ENCODE assay signal across 8 cellular contexts in genomic region chr2:37623971-37624897, GRCh38. TPM values are rescaled to one million over a fixed set of nuclear protein-coding genes. Genes with fewer than 3 reads are reported as not detected.
A peak's percentile ranks its signal among the peaks of the same experiment; 100 is the strongest.
DNase-seq lines count a peak whose midpoint lies in the region; ATAC-seq and TF ChIP-seq lines count a peak whose summit lies in the region.

No MANE protein-coding gene starts in this region.

- no peak overlapping the region for H2AFZ ChIP-seq in GM23338

- peak overlapping the region; percentile 7 to 83 (median 76) for H3K4me3 Mint-ChIP-seq in CD8-positive, alpha-beta memory T cell
- H3K4me3 Mint-ChIP-seq in stimulated activated effector memory CD8-positive, alpha-beta T cell treated with anti-CD3 and anti-CD28 coated beads, Interleukin-12 subunit alpha, Interleukin-12 subunit beta, amount 100 ng/mL, for 72 hours: peak overlapping the region; percentile 66
- no peak overlapping the region for H3K4me3 Mint-ChIP-seq in GM23338

- H3K4me2 ChIP-seq in GM23338: no peak overlapping the region

- H3K9me3 Mint-ChIP-seq in CD8-positive, alpha-beta memory T cell: no peaks in the 10 kb centered on the region
- H3K9me3 Mint-ChIP-seq in stimulated activated effector memory CD8-positive, alpha-beta T cell treated with anti-CD3 and anti-CD28 coated beads, Interleukin-12 subunit alpha, Interleukin-12 subunit beta, amount 100 ng/mL, for 72 hours: no peaks in the 10 kb centered on the region
- no peaks in the 10 kb centered on the region for H3K9me3 Mint-ChIP-seq in GM23338

- TF ChIP-seq CTCF in GM23338 (conservative IDR thresholded peaks at IDR 0.05; ENCODE audit: low read depth in 2 of 2) (no peak), Peyer's patch (IDR thresholded peaks at IDR 0.05) (no peak)

- POLR2A ChIA-PET in CD8-positive, alpha-beta memory T cell (lab: Charles Lee): interaction anchor here (0.9 to 3.5 kb wide), 8 partner anchors 10 to 72 kb away, joined by 3 to 24 read pairs (median 3); partner anchors contain the start of gene CDC42EP3

- peak overlapping the region; percentile 8 for H3K27ac ChIP-seq in CD8-positive, alpha-beta memory T cell (ENCODE audit: low read depth, low read length)
- no peak overlapping the region for H3K27ac ChIP-seq in GM23338 (ENCODE audit: low read depth)
- peak overlapping the region in 1 of 4 donors; percentile 67 for H3K27ac ChIP-seq in Peyer's patch

- no peaks in the 10 kb centered on the region for H3K27me3 Mint-ChIP-seq in CD8-positive, alpha-beta memory T cell
- H3K27me3 Mint-ChIP-seq in GM23338 (ENCODE audit: insufficient read depth, low read depth, poor library complexity): no peaks in the 10 kb centered on the region

- H3K79me2 ChIP-seq in GM23338 (replicated peaks; ENCODE audit: insufficient read depth): no peaks in the 10 kb centered on the region

- ATAC-seq in HG03103 (IDR thresholded peaks at IDR 0.05; ENCODE audit: low read depth, unreplicated experiment) (peak; percentile 80), GM23338 (no peak)
- peak; percentile 83 for ATAC-seq in stimulated activated effector memory CD8-positive, alpha-beta T cell treated with anti-CD3 and anti-CD28 coated beads, Interleukin-12 subunit alpha, Interleukin-12 subunit beta, amount 100 ng/mL, for 72 hours

- peaks cover 74 to 91% (median 84%) of the 10 kb centered on the region in 3 donors for H3K4me1 Mint-ChIP-seq in CD8-positive, alpha-beta memory T cell
- peaks cover 89% of the 10 kb centered on the region for H3K4me1 Mint-ChIP-seq in stimulated activated effector memory CD8-positive, alpha-beta T cell treated with anti-CD3 and anti-CD28 coated beads, Interleukin-12 subunit alpha, Interleukin-12 subunit beta, amount 100 ng/mL, for 72 hours
- no peaks in the 10 kb centered on the region for H3K4me1 Mint-ChIP-seq in GM23338

- H3K36me3 Mint-ChIP-seq in CD8-positive, alpha-beta memory T cell: peaks cover 13 to 28% (median 15%) of the 10 kb centered on the region in 3 donors
- peaks cover 6% of the 10 kb centered on the region for H3K36me3 Mint-ChIP-seq in stimulated activated effector memory CD8-positive, alpha-beta T cell treated with anti-CD3 and anti-CD28 coated beads, Interleukin-12 subunit alpha, Interleukin-12 subunit beta, amount 100 ng/mL, for 72 hours
- no peaks in the 10 kb centered on the region; the same call in 2 of the 3 replicates for H3K36me3 Mint-ChIP-seq in GM23338 (ENCODE audit: low read depth)

- H3K27me3 ChIP-seq in CD8-positive, alpha-beta memory T cell (ENCODE audit: insufficient read depth, low read length, poor library complexity, severe bottlenecking): no peaks in the 10 kb centered on the region
- H3K27me3 ChIP-seq in GM23338 (ENCODE audit: insufficient read depth) (no peaks in the 10 kb centered on the region), Peyer's patch (no peaks in the 10 kb centered on the region)

- H3K9me3 ChIP-seq in CD8-positive, alpha-beta memory T cell (ENCODE audit: low read length): no peaks in the 10 kb centered on the region
- no peaks in the 10 kb centered on the region for H3K9me3 ChIP-seq in Peyer's patch

- peak overlapping the region; percentile 88 to 98 (median 96) for H3K27ac Mint-ChIP-seq in CD8-positive, alpha-beta memory T cell
- peak overlapping the region; percentile 92 for H3K27ac Mint-ChIP-seq in stimulated activated effector memory CD8-positive, alpha-beta T cell treated with anti-CD3 and anti-CD28 coated beads, Interleukin-12 subunit alpha, Interleukin-12 subunit beta, amount 100 ng/mL, for 72 hours
- no peak overlapping the region for H3K27ac Mint-ChIP-seq in GM23338

- CTCF ChIA-PET in CD8-positive, alpha-beta memory T cell (lab: Charles Lee): interaction anchor here (0.8 to 2.4 kb wide), 10 partner anchors 12 to 210 kb away, joined by 3 to 11 read pairs (median 4); no protein-coding TSS in a partner anchor

- H3K4me1 ChIP-seq in CD8-positive, alpha-beta memory T cell (ENCODE audit: insufficient read depth, low read length): peaks cover 59% of the 10 kb centered on the region
- no peaks in the 10 kb centered on the region for H3K4me1 ChIP-seq in GM23338 (ENCODE audit: insufficient read depth)
- H3K4me1 ChIP-seq in Peyer's patch: peaks cover 0 to 15% (median 7%) of the 10 kb centered on the region in 4 donors

- H3K36me3 ChIP-seq in CD8-positive, alpha-beta memory T cell (ENCODE audit: insufficient read depth, low read length): no peaks in the 10 kb centered on the region
- H3K36me3 ChIP-seq in GM23338 (ENCODE audit: insufficient read depth) (no peaks in the 10 kb centered on the region), Peyer's patch (no peaks in the 10 kb centered on the region)

- no peaks in the 10 kb centered on the region for H3F3A ChIP-seq in GM23338 (replicated peaks; ENCODE audit: low read depth)

- DNase-seq in CD8-positive, alpha-beta memory T cell: peak in 2 of 5 donors; percentile 37 to 55
- peak; percentile 18 for DNase-seq in activated gamma-delta T cell treated with anti-CD3 and anti-CD28 coated beads, Interleukin-2, amount 50 U/mL, for 16 hours (ENCODE audit: low read depth)
- DNase-seq in stimulated activated effector memory CD8-positive, alpha-beta T cell treated with anti-CD3 and anti-CD28 coated beads, Interleukin-12 subunit alpha, Interleukin-12 subunit beta, amount 100 ng/mL, for 72 hours (ENCODE audit: low spot score in 2 of 2): peak in 1 of 2 donors; percentile 79
- DNase-seq in NCI-H1694 (lab: John Stamatoyannopoulos, UW) (no peak), GM23338 (ENCODE audit: low spot score) (no peak), Peyer's patch (no peak)

- peaks cover 3% of the 10 kb centered on the region; the same call in 1 of the 2 replicates for H3K9me2 ChIP-seq in GM23338 (ENCODE audit: insufficient read depth)

- TF ChIP-seq POLR2A in GM19193 (IDR thresholded peaks at IDR 0.05; ENCODE audit: extremely low read depth, insufficient read depth, insufficient read length): peak; percentile 23
- no peak for TF ChIP-seq POLR2A in Peyer's patch (IDR thresholded peaks at IDR 0.05)

- no peak overlapping the region for H3K4me3 ChIP-seq in CD8-positive, alpha-beta memory T cell (ENCODE audit: low read length)
- no peak overlapping the region for H3K4me3 ChIP-seq in GM23338
- H3K4me3 ChIP-seq in Peyer's patch: no peak overlapping the region

- H4K20me1 ChIP-seq in GM23338 (replicated peaks; ENCODE audit: insufficient read depth): no peaks in the 10 kb centered on the region

TF ChIP-seq in GM23338, 12 proteins besides CTCF, POLR2A, EP300 and RAD21 (continues in another document):
- no peak for TF ChIP-seq POLR2AphosphoS5 (IDR thresholded peaks at IDR 0.05; ENCODE audit: low read depth)
- no peak for TF ChIP-seq EZH2phosphoT487 (IDR thresholded peaks at IDR 0.05; ENCODE audit: unreplicated experiment)
- no peak for TF ChIP-seq STAT1 (IDR thresholded peaks at IDR 0.05; ENCODE audit: unreplicated experiment)
- TF ChIP-seq NANOG (IDR thresholded peaks at IDR 0.05; ENCODE audit: borderline replicate concordance): no peak
- no peak for TF ChIP-seq JUNB (IDR thresholded peaks at IDR 0.05; ENCODE audit: unreplicated experiment)
- TF ChIP-seq EZH2 (IDR thresholded peaks at IDR 0.05; ENCODE audit: low read depth, unreplicated experiment): no peak
- no peak for TF ChIP-seq CREB1 (CRISPR knock-in tag; IDR thresholded peaks at IDR 0.05; ENCODE audit: low read depth)
- TF ChIP-seq ZNF331 (CRISPR knock-in tag; IDR thresholded peaks at IDR 0.05; ENCODE audit: low read depth): no peak
- TF ChIP-seq, protein P1, sequence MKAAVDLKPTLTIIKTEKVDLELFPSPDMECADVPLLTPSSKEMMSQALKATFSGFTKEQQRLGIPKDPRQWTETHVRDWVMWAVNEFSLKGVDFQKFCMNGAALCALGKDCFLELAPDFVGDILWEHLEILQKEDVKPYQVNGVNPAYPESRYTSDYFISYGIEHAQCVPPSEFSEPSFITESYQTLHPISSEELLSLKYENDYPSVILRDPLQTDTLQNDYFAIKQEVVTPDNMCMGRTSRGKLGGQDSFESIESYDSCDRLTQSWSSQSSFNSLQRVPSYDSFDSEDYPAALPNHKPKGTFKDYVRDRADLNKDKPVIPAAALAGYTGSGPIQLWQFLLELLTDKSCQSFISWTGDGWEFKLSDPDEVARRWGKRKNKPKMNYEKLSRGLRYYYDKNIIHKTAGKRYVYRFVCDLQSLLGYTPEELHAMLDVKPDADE (IDR thresholded peaks at IDR 0.05): no peak
- TF ChIP-seq, protein P2, sequence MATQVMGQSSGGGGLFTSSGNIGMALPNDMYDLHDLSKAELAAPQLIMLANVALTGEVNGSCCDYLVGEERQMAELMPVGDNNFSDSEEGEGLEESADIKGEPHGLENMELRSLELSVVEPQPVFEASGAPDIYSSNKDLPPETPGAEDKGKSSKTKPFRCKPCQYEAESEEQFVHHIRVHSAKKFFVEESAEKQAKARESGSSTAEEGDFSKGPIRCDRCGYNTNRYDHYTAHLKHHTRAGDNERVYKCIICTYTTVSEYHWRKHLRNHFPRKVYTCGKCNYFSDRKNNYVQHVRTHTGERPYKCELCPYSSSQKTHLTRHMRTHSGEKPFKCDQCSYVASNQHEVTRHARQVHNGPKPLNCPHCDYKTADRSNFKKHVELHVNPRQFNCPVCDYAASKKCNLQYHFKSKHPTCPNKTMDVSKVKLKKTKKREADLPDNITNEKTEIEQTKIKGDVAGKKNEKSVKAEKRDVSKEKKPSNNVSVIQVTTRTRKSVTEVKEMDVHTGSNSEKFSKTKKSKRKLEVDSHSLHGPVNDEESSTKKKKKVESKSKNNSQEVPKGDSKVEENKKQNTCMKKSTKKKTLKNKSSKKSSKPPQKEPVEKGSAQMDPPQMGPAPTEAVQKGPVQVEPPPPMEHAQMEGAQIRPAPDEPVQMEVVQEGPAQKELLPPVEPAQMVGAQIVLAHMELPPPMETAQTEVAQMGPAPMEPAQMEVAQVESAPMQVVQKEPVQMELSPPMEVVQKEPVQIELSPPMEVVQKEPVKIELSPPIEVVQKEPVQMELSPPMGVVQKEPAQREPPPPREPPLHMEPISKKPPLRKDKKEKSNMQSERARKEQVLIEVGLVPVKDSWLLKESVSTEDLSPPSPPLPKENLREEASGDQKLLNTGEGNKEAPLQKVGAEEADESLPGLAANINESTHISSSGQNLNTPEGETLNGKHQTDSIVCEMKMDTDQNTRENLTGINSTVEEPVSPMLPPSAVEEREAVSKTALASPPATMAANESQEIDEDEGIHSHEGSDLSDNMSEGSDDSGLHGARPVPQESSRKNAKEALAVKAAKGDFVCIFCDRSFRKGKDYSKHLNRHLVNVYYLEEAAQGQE (IDR thresholded peaks at IDR 0.05; ENCODE audit: unreplicated experiment): no peak

RNA-seq across cellular contexts. Expression of gene CDC42EP3, which starts 47.2 kb away (rescaled TPM):
- total RNA-seq in CD8-positive, alpha-beta memory T cell: 10 to 100 TPM; 37.1 to 39.1 TPM
- polyA plus RNA-seq in CD8-positive, alpha-beta memory T cell: 141 TPM
- 23.2 and 31.4 TPM in 2 replicates for total RNA-seq in GM23338 (2014; rRNA removed; shearing (Covaris generic))
- 22.9 and 31.4 TPM in 2 replicates for polyA plus RNA-seq in GM23338 (2016; fragmentation: Nextera tagmentation; extraction: Ambion mirVana)
- total RNA-seq in Peyer's patch: 1 to 10 TPM; 7.0 to 9.5 (median 7.6) TPM
